ENCODE assay signal across 2 cellular contexts in the genomic region with DNA sequence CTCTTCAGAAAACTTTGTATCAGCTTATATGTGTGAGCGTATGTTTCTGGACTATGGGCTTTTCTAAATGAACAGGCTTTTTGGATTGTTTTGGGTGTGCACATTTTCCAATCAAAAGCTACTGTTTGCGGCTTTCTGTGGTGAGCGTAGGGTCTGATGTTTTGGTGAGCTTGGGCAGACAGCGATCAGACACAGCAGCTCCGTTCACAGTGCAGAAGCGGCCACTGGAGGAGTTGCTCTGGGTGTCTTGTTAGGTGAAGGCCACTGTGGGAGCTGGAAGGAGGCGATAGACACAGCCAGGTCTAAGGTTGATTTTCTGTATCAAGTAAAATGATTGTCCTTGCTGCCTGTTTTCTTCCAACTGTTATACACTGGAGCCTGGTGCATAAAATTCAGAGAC.
A peak's percentile ranks its signal among the peaks of the same experiment; 100 is the strongest.
TF ChIP-seq lines count a peak whose summit lies in the region.

No MANE protein-coding gene starts in this region.

TF ChIP-seq in H1, 55 proteins besides CTCF, POLR2A, EP300 and RAD21:
- TF ChIP-seq YY1 (IDR thresholded peaks at IDR 0.05; ENCODE audit: low read depth, low read length): 0 out of 2 replicates have a peak, but pooled peaks have one; percentile 6
- TF ChIP-seq GABPA (IDR thresholded peaks at IDR 0.05; ENCODE audit: borderline replicate concordance, insufficient read depth, low read length): no peak

TF ChIP-seq in HEK293T, 16 proteins besides CTCF, POLR2A, EP300 and RAD21:
- TF ChIP-seq SUZ12 (IDR thresholded peaks at IDR 0.05) (no peak), BHLHE40 (IDR thresholded peaks at IDR 0.05; ENCODE audit: borderline replicate concordance) (no peak), L3MBTL2 (conservative IDR thresholded peaks at IDR 0.05) (no peak), FOXA1 (IDR thresholded peaks at IDR 0.05) (no peak), ARNT (IDR thresholded peaks at IDR 0.05) (no peak), FOXK2 (IDR thresholded peaks at IDR 0.05) (no peak), TARDBP (IDR thresholded peaks at IDR 0.05) (no peak), HDGF (IDR thresholded peaks at IDR 0.05; ENCODE audit: borderline replicate concordance) (no peak)
